8 cellular contexts compared by ENCODE assay signal in the genomic region with DNA sequence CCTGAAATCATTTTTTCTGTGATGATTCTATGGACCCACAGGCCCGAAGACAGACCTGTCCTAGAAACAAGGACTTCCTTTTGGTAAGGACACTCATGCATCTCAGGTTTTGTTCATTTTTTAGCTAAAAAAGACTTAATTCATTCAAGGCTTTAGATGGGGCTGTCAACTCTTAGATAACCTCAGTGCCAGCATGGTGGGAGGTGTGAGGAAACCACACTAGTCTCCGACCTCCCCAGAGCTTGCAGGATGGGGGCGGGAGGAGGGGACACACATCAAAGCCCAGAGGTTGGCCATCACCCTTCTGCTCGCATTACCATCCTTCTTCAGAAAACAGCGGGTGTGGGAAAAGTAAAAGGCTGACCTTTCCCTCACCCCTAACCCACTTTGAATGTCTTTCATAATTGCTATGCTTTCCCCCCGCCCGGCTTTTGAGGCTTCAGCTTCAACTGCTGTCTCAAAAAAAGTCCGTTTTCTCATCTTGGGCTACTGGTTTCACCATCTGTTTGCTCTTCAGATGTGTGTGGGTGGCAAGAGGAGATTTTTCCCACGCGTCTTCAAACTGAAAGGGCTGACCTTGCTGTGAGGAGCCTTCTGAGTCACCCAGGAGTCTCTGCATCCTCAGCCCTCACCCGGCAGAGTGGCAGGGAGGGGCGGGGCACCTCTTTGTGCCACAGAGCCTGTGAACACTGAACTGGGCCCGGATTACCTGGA. TPM values are rescaled to one million over a fixed set of nuclear protein-coding genes. Genes with fewer than 3 reads are reported as not detected.
DNase-seq lines count a peak whose midpoint lies in the region; ATAC-seq and TF ChIP-seq lines count a peak whose summit lies in the region.

No MANE protein-coding gene starts in this region.

- DNase-seq in NK-92 treated with Interleukin-12 subunit alpha and Interleukin-12 subunit beta, amount 100 ng/mL, for 24 hours (lab: John Stamatoyannopoulos, UW), result peak; percentile 80
- peak; percentile 67 for DNase-seq in activated gamma-delta T cell treated with Interleukin-2 at 50 U/mL for 16 hours
- no peak for DNase-seq in right lobe of liver
- DNase-seq in stimulated activated CD8-positive, alpha-beta memory T cell treated with anti-CD3 and anti-CD28 coated beads, Interleukin-7, amount 100 ng/mL, for 1 hour (ENCODE audit: low read depth in 2 of 2), result peak; percentile 51 to 58
- DNase-seq in HuH-7 (ENCODE audit: low spot score), result no peak
- no peak for DNase-seq in mucosa of gallbladder (ENCODE audit: low spot score)

- peak; percentile 92 for ATAC-seq in GM18520 (IDR thresholded peaks at IDR 0.05; ENCODE audit: unreplicated experiment)
- peak; percentile 93 for ATAC-seq in HG02798 (IDR thresholded peaks at IDR 0.05; ENCODE audit: poor library complexity, unreplicated experiment)
- ATAC-seq in right lobe of liver, result peak; percentile 24 to 43 (median 26)

- intact Hi-C loops in right lobe of liver (cut with DNase I), result no loop called here

- no peaks in the 10 kb centered on the region for H3K9me3 ChIP-seq in right lobe of liver

- H3K4me1 ChIP-seq in right lobe of liver, result no peaks in the 10 kb centered on the region

- no peak overlapping the region for H3K27ac ChIP-seq in right lobe of liver

- 55% methylated on average over 10 of the region's 13 CpGs for WGBS in right lobe of liver (ENCODE audit: insufficient coverage, low coverage, low lambda C conversion rate, missing lambda C conversion rate)

- no peak for TF ChIP-seq POLR2A in right lobe of liver (IDR thresholded peaks at IDR 0.05)

- H3K36me3 ChIP-seq in right lobe of liver, result no peaks in the 10 kb centered on the region

- no peak for TF ChIP-seq CTCF in right lobe of liver (IDR thresholded peaks at IDR 0.05)

- H3K27me3 ChIP-seq in right lobe of liver, result no peaks in the 10 kb centered on the region

- H3K4me3 ChIP-seq in right lobe of liver, result no peak overlapping the region

RNA-seq across cellular contexts. Expression of a gene that starts 27.6 kb away (rescaled TPM):
- total RNA-seq in right lobe of liver, result 1 to 10 TPM in 2 of 6 experiments, under 1 TPM in 3, not detected in 1; 0.37 to 1.4 (median 0.76) TPM
- total RNA-seq in mucosa of gallbladder, result 11.9 TPM

RNA-seq across cellular contexts. Expression of a gene that starts 29.3 kb away (rescaled TPM):
- under 1 TPM in 3 of 6 experiments, not detected in 3; 0.07 to 0.09 (median 0.07) TPM for total RNA-seq in right lobe of liver
- 0.23 TPM for total RNA-seq in mucosa of gallbladder

Comparison
In these comparisons a context has a peak if more than half of its experiments do, and no peak if none do; other contexts are left out.
1. ATAC-seq: peak in every context shown above with its lines; median percentile 93 in HG02798; 92 in GM18520; 26 in right lobe of liver.
2. DNase-seq: peak in NK-92 treated with Interleukin-12 subunit alpha and Interleukin-12 subunit beta, amount 100 ng/mL, for 24 hours (single experiment), activated gamma-delta T cell treated with Interleukin-2 at 50 U/mL for 16 hours (single experiment) and stimulated activated CD8-positive, alpha-beta memory T cell treated with anti-CD3 and anti-CD28 coated beads, Interleukin-7, amount 100 ng/mL, for 1 hour (2 of 2); none in right lobe of liver (0 of 3), HuH-7 (single experiment) and mucosa of gallbladder (single experiment).